In genomic region chr3:128074851-128075515, GRCh38 we compare ENCODE assay signal across 9 cellular contexts. TPM values are rescaled to one million over a fixed set of nuclear protein-coding genes. Genes with fewer than 3 reads are reported as not detected.
A peak's percentile ranks its signal among the peaks of the same experiment; 100 is the strongest.
DNase-seq lines count a peak whose midpoint lies in the region; ATAC-seq and TF ChIP-seq lines count a peak whose summit lies in the region.
"Had no signal": no experiment of that assay in that cellular context is flagged by ENCODE, and none has a peak within 500 bp of the region (broad histone marks: within the 10 kb centered on the region; RNA-seq: fewer than 3 reads in every experiment).

No MANE protein-coding gene starts in this region.

- H3K27me3 ChIP-seq in breast epithelium (no peaks in the 10 kb centered on the region), lower lobe of right lung (ENCODE audit: low read depth) (no peaks in the 10 kb centered on the region), upper lobe of right lung (no peaks in the 10 kb centered on the region)

- H3K4me3 ChIP-seq in breast epithelium: peak overlapping the region; percentile 48 to 70 (median 51)
- peak overlapping the region; percentile 58 for H3K4me3 ChIP-seq in lower lobe of right lung
- H3K4me3 ChIP-seq in upper lobe of right lung: peak overlapping the region; percentile 51

- H3K36me3 ChIP-seq in breast epithelium: no peaks in the 10 kb centered on the region
- H3K36me3 ChIP-seq in lower lobe of right lung: peaks cover 37% of the 10 kb centered on the region
- H3K36me3 ChIP-seq in upper lobe of right lung: peaks cover 31% of the 10 kb centered on the region

- ATAC-seq in Right ventricle myocardium superior (ENCODE audit: poor library complexity) (peak; percentile 0), Right ventricle myocardium inferior (no peak), lower lobe of right lung (peak; percentile 27 to 32), upper lobe of right lung (peak; percentile 8), GM19351 (IDR thresholded peaks at IDR 0.05; ENCODE audit: unreplicated experiment) (no peak)

- TF ChIP-seq CTCF in breast epithelium (IDR thresholded peaks at IDR 0.05): no peak
- no peak for TF ChIP-seq CTCF in lower lobe of right lung (IDR thresholded peaks at IDR 0.05)
- no peak for TF ChIP-seq CTCF in upper lobe of right lung (IDR thresholded peaks at IDR 0.05)

- TF ChIP-seq POLR2A in breast epithelium (IDR thresholded peaks at IDR 0.05): no peak

- no peaks in the 10 kb centered on the region for H3K4me1 ChIP-seq in breast epithelium
- peaks cover 24% of the 10 kb centered on the region for H3K4me1 ChIP-seq in lower lobe of right lung
- H3K4me1 ChIP-seq in upper lobe of right lung: peaks cover 26% of the 10 kb centered on the region

- intact Hi-C loops in Right ventricle myocardium superior (cut with DNase I): loop anchor here (10.0 kb wide), 2 partner anchors 60 to 420 kb away; partner anchors contain the start of gene GATA2
- intact Hi-C loops in Right ventricle myocardium inferior (cut with DNase I): loop anchor here (5.0 kb wide), 1 partner anchor 532 kb away; no protein-coding TSS in a partner anchor
- intact Hi-C loops in breast epithelium (cut with DNase I; ENCODE audit: low total_unique reads): no loop called here
- intact Hi-C loops in lower lobe of right lung (cut with DNase I): no loop called here
- intact Hi-C loops in upper lobe of right lung (cut with DNase I): no loop called here

- no peaks in the 10 kb centered on the region for H3K9me3 ChIP-seq in breast epithelium
- no peaks in the 10 kb centered on the region for H3K9me3 ChIP-seq in lower lobe of right lung
- H3K9me3 ChIP-seq in upper lobe of right lung: no peaks in the 10 kb centered on the region

- DNase-seq in Right ventricle myocardium superior (no peak), Right ventricle myocardium inferior (ENCODE audit: missing footprints) (no peak), breast epithelium (ENCODE audit: low spot score in 2 of 2) (no peak), lower lobe of right lung (no peak), upper lobe of right lung (no peak), SHP77 treated with DMSO at 0.1 percent for 48 hours (lab: John Stamatoyannopoulos, UW) (no peak), AML-193 (lab: John Stamatoyannopoulos, UW) (no peak)

- H3K27ac ChIP-seq in breast epithelium (peak overlapping the region; percentile 13 to 44), lower lobe of right lung (peak overlapping the region; percentile 67), upper lobe of right lung (peak overlapping the region; percentile 58)
- H3K27ac ChIP-seq: HL-60 had no signal

RNA-seq across cellular contexts. Expression of gene SEC61A1, which starts 22.7 kb away (rescaled TPM):
- total RNA-seq in Right ventricle myocardium superior (54.7 TPM), Right ventricle myocardium inferior (57.5 TPM), breast epithelium (100 to 1,000 TPM; 105 to 166 (median 142) TPM), lower lobe of right lung (152 TPM), upper lobe of right lung (183 TPM)

RNA-seq across cellular contexts. Expression of gene RUVBL1, which starts 48.6 kb away (rescaled TPM):
- 21.0 TPM for total RNA-seq in Right ventricle myocardium superior
- total RNA-seq in Right ventricle myocardium inferior: 21.4 TPM
- total RNA-seq in breast epithelium: 10 to 100 TPM; 17.8 to 50.5 (median 36.0) TPM
- 21.4 TPM for total RNA-seq in lower lobe of right lung
- 17.0 TPM for total RNA-seq in upper lobe of right lung

Comparison
In these comparisons a context has a peak if more than half of its experiments do, and no peak if none do; other contexts are left out.
1. ATAC-seq: peak in Right ventricle myocardium superior (single experiment), lower lobe of right lung (2 of 2) and upper lobe of right lung (single experiment); none in Right ventricle myocardium inferior (single experiment) and GM19351 (single experiment).
2. intact Hi-C loops: an anchor here in Right ventricle myocardium superior (10.0 kb wide) and Right ventricle myocardium inferior (5.0 kb wide); none called in breast epithelium, lower lobe of right lung and upper lobe of right lung.
3. Peak in every context shown above with its lines, with median percentiles within 50 percentile points of each other: H3K27ac ChIP-seq and H3K4me3 ChIP-seq.